19 cellular contexts compared by ENCODE assay signal in the genomic region with DNA sequence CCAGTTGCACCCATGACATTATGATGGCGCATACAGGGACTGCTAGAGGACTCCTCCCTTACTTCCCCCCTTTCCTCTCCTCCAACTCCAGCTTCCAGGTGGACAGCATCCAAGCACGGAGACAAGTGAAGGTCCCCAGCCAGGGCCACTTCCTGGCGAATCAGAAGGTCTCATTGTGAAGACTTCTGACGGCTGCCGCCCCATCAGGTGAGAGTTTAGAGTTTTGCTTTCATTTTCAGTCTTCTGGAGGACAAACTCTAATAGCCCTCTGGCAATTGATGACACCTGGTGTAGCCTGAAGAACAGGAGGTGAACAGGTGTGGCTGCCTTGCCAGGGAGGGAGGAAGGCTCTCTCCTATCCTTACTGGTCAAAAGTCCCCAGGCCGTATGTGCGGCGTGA.
"Had no signal": no experiment of that assay in that cellular context is flagged by ENCODE, and none has a peak within 500 bp of the region (broad histone marks: within the 10 kb centered on the region; RNA-seq: fewer than 3 reads in every experiment).

No MANE protein-coding gene starts in this region.

- H3K27me3 ChIP-seq: cardiac muscle cell, esophagus squamous epithelium, hepatocyte, pancreas had no signal

- H3K36me3 Mint-ChIP-seq: activated CD8-positive, alpha-beta memory T cell treated with anti-CD3 and anti-CD28 coated beads, Interleukin-2, amount 10 ng/mL, durations not matched to agents 7 days and 5 days; activated naive CD8-positive, alpha-beta T cell treated with anti-CD3 and anti-CD28 coated beads, Interleukin-2, amount 10 ng/mL, durations not matched to agents 7 days and 5 days; natural killer cell; stimulated activated naive B cell treated with anti-CD40 and anti-IgM and Interleukin-4, amounts not matched to agents 10 μg/mL and 1 μg/mL and 100 μg/mL, for 72 hours; WTC11 had no signal

- H3K4me3 ChIP-seq: cardiac muscle cell, esophagus squamous epithelium, hepatocyte, pancreas had no signal

- H3K27ac Mint-ChIP-seq: activated CD4-positive, alpha-beta memory T cell treated with anti-CD3 and anti-CD28 coated beads, Interleukin-2, amount 10 ng/mL, durations not matched to agents 7 days and 5 days; activated CD8-positive, alpha-beta memory T cell treated with anti-CD3 and anti-CD28 coated beads, Interleukin-2, amount 10 ng/mL, durations not matched to agents 7 days and 5 days; activated naive CD8-positive, alpha-beta T cell treated with anti-CD3 and anti-CD28 coated beads, Interleukin-2, amount 10 ng/mL, durations not matched to agents 7 days and 5 days; effector memory CD8-positive, alpha-beta T cell; natural killer cell; stimulated activated naive B cell treated with anti-CD40 and anti-IgM and Interleukin-4, amounts not matched to agents 10 μg/mL and 1 μg/mL and 100 μg/mL, for 72 hours; WTC11 had no signal

- H3K4me1 ChIP-seq: esophagus squamous epithelium, pancreas had no signal

- H3K4me1 Mint-ChIP-seq: activated CD4-positive, alpha-beta memory T cell treated with anti-CD3 and anti-CD28 coated beads, Interleukin-2, amount 10 ng/mL, durations not matched to agents 7 days and 5 days; activated CD8-positive, alpha-beta memory T cell treated with anti-CD3 and anti-CD28 coated beads, Interleukin-2, amount 10 ng/mL, durations not matched to agents 7 days and 5 days; activated naive CD8-positive, alpha-beta T cell treated with anti-CD3 and anti-CD28 coated beads, Interleukin-2, amount 10 ng/mL, durations not matched to agents 7 days and 5 days; natural killer cell; stimulated activated naive B cell treated with anti-CD40 and anti-IgM and Interleukin-4, amounts not matched to agents 10 μg/mL and 1 μg/mL and 100 μg/mL, for 72 hours; WTC11 had no signal

- H3K27me3 Mint-ChIP-seq: activated CD4-positive, alpha-beta memory T cell treated with anti-CD3 and anti-CD28 coated beads, Interleukin-2, amount 10 ng/mL, durations not matched to agents 7 days and 5 days; activated CD8-positive, alpha-beta memory T cell treated with anti-CD3 and anti-CD28 coated beads, Interleukin-2, amount 10 ng/mL, durations not matched to agents 7 days and 5 days; activated naive CD8-positive, alpha-beta T cell treated with anti-CD3 and anti-CD28 coated beads, Interleukin-2, amount 10 ng/mL, durations not matched to agents 7 days and 5 days; effector memory CD8-positive, alpha-beta T cell; stimulated activated naive B cell treated with anti-CD40 and anti-IgM and Interleukin-4, amounts not matched to agents 10 μg/mL and 1 μg/mL and 100 μg/mL, for 72 hours had no signal

- H3K79me2 ChIP-seq: hepatocyte had no signal

- H3K4me2 ChIP-seq: hepatocyte had no signal

- H2AFZ ChIP-seq: hepatocyte had no signal

- H3K4me3 Mint-ChIP-seq: activated CD4-positive, alpha-beta memory T cell treated with anti-CD3 and anti-CD28 coated beads, Interleukin-2, amount 10 ng/mL, durations not matched to agents 7 days and 5 days; activated CD8-positive, alpha-beta memory T cell treated with anti-CD3 and anti-CD28 coated beads, Interleukin-2, amount 10 ng/mL, durations not matched to agents 7 days and 5 days; activated naive CD8-positive, alpha-beta T cell treated with anti-CD3 and anti-CD28 coated beads, Interleukin-2, amount 10 ng/mL, durations not matched to agents 7 days and 5 days; effector memory CD8-positive, alpha-beta T cell; natural killer cell; stimulated activated naive B cell treated with anti-CD40 and anti-IgM and Interleukin-4, amounts not matched to agents 10 μg/mL and 1 μg/mL and 100 μg/mL, for 72 hours; WTC11 had no signal

- H3K9me3 Mint-ChIP-seq: activated naive CD8-positive, alpha-beta T cell treated with anti-CD3 and anti-CD28 coated beads, Interleukin-2, amount 10 ng/mL, durations not matched to agents 7 days and 5 days had no signal

- H3K27ac ChIP-seq: cardiac muscle cell, esophagus squamous epithelium, hepatocyte, neutrophil, pancreas had no signal

- H3K36me3 ChIP-seq: cardiac muscle cell, esophagus squamous epithelium, neutrophil, pancreas had no signal

- ATAC-seq: activated CD8-positive, alpha-beta memory T cell treated with anti-CD3 and anti-CD28 coated beads, Interleukin-2, amount 10 ng/mL, durations not matched to agents 7 days and 5 days; effector memory CD8-positive, alpha-beta T cell; left cardiac atrium; natural killer cell; pancreas; sciatic nerve; stimulated activated naive B cell treated with anti-CD40 and anti-IgM and Interleukin-4, amounts not matched to agents 10 μg/mL and 1 μg/mL and 100 μg/mL, for 72 hours; WTC11 had no signal

- H3K9me3 ChIP-seq: esophagus squamous epithelium, neutrophil, pancreas had no signal

- DNase-seq: activated CD4-positive, alpha-beta memory T cell treated with anti-CD3 and anti-CD28 coated beads, Interleukin-2, amount 10 ng/mL, durations not matched to agents 7 days and 5 days; activated CD4-positive, alpha-beta T cell treated with anti-CD3 and anti-CD28 coated beads for 48 hours; activated CD8-positive, alpha-beta memory T cell treated with anti-CD3 and anti-CD28 coated beads, Interleukin-2, amount 10 ng/mL, durations not matched to agents 7 days and 5 days; activated naive CD4-positive, alpha-beta T cell; activated naive CD8-positive, alpha-beta T cell treated with anti-CD3 and anti-CD28 coated beads, Interleukin-2, amount 10 ng/mL, durations not matched to agents 7 days and 5 days; amygdala; dermis blood vessel endothelial cell; effector memory CD8-positive, alpha-beta T cell; esophagus squamous epithelium; left cardiac atrium; mesendoderm; natural killer cell; stimulated activated naive B cell treated with anti-CD40 and anti-IgM and Interleukin-4, amounts not matched to agents 10 μg/mL and 1 μg/mL and 100 μg/mL, for 72 hours had no signal
